30 cellular contexts compared by ENCODE assay signal in the genomic region with DNA sequence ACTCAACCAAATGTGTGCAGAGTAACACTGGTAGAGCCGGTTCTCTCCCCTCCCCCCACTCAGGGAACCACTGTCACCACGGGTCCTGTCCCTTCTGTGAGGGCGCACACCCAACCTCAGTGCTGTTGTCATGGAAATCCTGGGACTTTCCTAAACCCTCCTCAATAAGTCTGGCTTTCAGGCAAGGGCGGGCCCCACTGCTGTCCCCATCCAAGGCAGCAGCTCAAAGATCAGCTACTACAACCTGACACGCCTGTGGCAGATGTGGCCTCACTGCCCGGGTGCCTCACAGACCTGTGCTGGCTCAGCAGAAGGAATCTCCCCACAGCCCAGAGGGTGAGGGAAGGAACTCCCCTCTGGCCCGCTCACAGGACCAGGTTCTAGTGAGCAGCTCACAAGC. TPM values are rescaled to one million over a fixed set of nuclear protein-coding genes. Genes with fewer than 3 reads are reported as not detected.
"Had no signal": no experiment of that assay in that cellular context is flagged by ENCODE, and none has a peak within 500 bp of the region (broad histone marks: within the 10 kb centered on the region; RNA-seq: fewer than 3 reads in every experiment).

No MANE protein-coding gene starts in this region.

- H3K4me1 ChIP-seq: ascending aorta, Peyer's patch, SJSA1 had no signal

- H3K9me3 Mint-ChIP-seq: activated CD4-positive, alpha-beta T cell treated with anti-CD3 and anti-CD28 coated beads, Interleukin-2, amount 10 ng/mL, durations not matched to agents 24 days and 14 days; activated naive CD4-positive, alpha-beta T cell treated with anti-CD3 and anti-CD28 coated beads for 36 hours; central memory CD8-positive, alpha-beta T cell; T-helper 1 cell treated with Interleukin-12 subunit alpha and Interleukin-12 subunit beta and Interleukin-4 antibody, amounts not matched to agents 30 μg/mL and 1 μg/mL, for 36 hours; T-helper 2 cell treated with Interferon-gamma antibody and Interleukin-4, amounts not matched to agents 5 μg/mL and 100 μg/mL, for 36 hours had no signal

- H3K9me3 ChIP-seq: ascending aorta, MG63, Peyer's patch, SJSA1, SK-N-SH had no signal

- H3K27ac Mint-ChIP-seq: activated CD4-positive, alpha-beta T cell treated with anti-CD3 and anti-CD28 coated beads, Interleukin-2, amount 10 ng/mL, durations not matched to agents 24 days and 14 days; activated naive CD4-positive, alpha-beta T cell treated with anti-CD3 and anti-CD28 coated beads for 36 hours; activated naive CD8-positive, alpha-beta T cell; T-helper 1 cell treated with Interleukin-12 subunit alpha and Interleukin-12 subunit beta and Interleukin-4 antibody, amounts not matched to agents 30 μg/mL and 1 μg/mL, for 36 hours; T-helper 2 cell treated with Interferon-gamma antibody and Interleukin-4, amounts not matched to agents 5 μg/mL and 100 μg/mL, for 36 hours had no signal

- H3K4me3 ChIP-seq: ascending aorta, cardiac muscle cell, MG63, Peyer's patch, SJSA1 had no signal

- ATAC-seq: PC-3 had no signal

- H3K27me3 Mint-ChIP-seq: activated CD4-positive, alpha-beta T cell treated with anti-CD3 and anti-CD28 coated beads, Interleukin-2, amount 10 ng/mL, durations not matched to agents 24 days and 14 days; activated naive CD8-positive, alpha-beta T cell; central memory CD8-positive, alpha-beta T cell had no signal

- H3K27ac ChIP-seq: ascending aorta, cardiac muscle cell, Peyer's patch, SJSA1 had no signal

- H3K4me1 Mint-ChIP-seq: activated CD4-positive, alpha-beta T cell treated with anti-CD3 and anti-CD28 coated beads, Interleukin-2, amount 10 ng/mL, durations not matched to agents 24 days and 14 days; central memory CD8-positive, alpha-beta T cell had no signal

- H3K36me3 ChIP-seq: ascending aorta, cardiac muscle cell, MG63, Peyer's patch, SJSA1 had no signal

- H3K4me3 Mint-ChIP-seq: activated CD4-positive, alpha-beta T cell treated with anti-CD3 and anti-CD28 coated beads, Interleukin-2, amount 10 ng/mL, durations not matched to agents 24 days and 14 days; activated naive CD4-positive, alpha-beta T cell treated with anti-CD3 and anti-CD28 coated beads for 36 hours; activated naive CD8-positive, alpha-beta T cell; central memory CD8-positive, alpha-beta T cell; T-helper 1 cell treated with Interleukin-12 subunit alpha and Interleukin-12 subunit beta and Interleukin-4 antibody, amounts not matched to agents 30 μg/mL and 1 μg/mL, for 36 hours; T-helper 2 cell treated with Interferon-gamma antibody and Interleukin-4, amounts not matched to agents 5 μg/mL and 100 μg/mL, for 36 hours had no signal

- DNase-seq: activated CD4-positive, alpha-beta T cell treated with anti-CD3 and anti-CD28 coated beads, Interleukin-2, amount 50 U/mL, for 4 hours; activated CD8-positive, alpha-beta memory T cell treated with anti-CD3 and anti-CD28 coated beads, Interleukin-2, amount 50 U/mL, for 4 hours; activated gamma-delta T cell treated with Interleukin-2 at 50 U/mL for 16 hours; activated naive CD4-positive, alpha-beta T cell treated with anti-CD3 and anti-CD28 coated beads for 36 hours; activated T-cell treated with anti-CD3 and anti-CD28 coated beads for 4 hours; activated T-cell treated with anti-CD3 and anti-CD28 coated beads, Interleukin-2, amount 50 U/mL, for 48 hours; amygdala; Kasumi-1; KG1; MG63; NCI-H1048; NCI-H1105 treated with DMSO at 0.1 percent for 48 hours; NCI-H1436; NCI-H1694; NCI-H1930; NCI-H345; NCI-H524 treated with DMSO at 0.1 percent for 48 hours; PC-3; Peyer's patch; RPMI8226; SHP77 treated with DMSO at 0.1 percent for 48 hours; SK-N-SH had no signal

- H3K36me3 Mint-ChIP-seq: activated naive CD8-positive, alpha-beta T cell had no signal

- H3K27me3 ChIP-seq: ascending aorta, cardiac muscle cell, MG63, Peyer's patch, SJSA1 had no signal

RNA-seq across cellular contexts. Expression of a gene that starts 2.2 kb away (rescaled TPM):
- total RNA-seq: SJSA1 had no signal

RNA-seq across cellular contexts. Expression of a gene that starts 27.8 kb away (rescaled TPM):
- total RNA-seq: ascending aorta had no signal
